29 cellular contexts compared by ENCODE assay signal in genomic region chr5:58198330-58198729, GRCh38.
"Had no signal": no experiment of that assay in that cellular context is flagged by ENCODE, and none has a peak within 500 bp of the region (broad histone marks: within the 10 kb centered on the region; RNA-seq: fewer than 3 reads in every experiment).

No MANE protein-coding gene starts in this region.

- H3K27ac ChIP-seq: adrenal gland, ascending aorta, brain microvascular endothelial cell, esophagus muscularis mucosa, gastroesophageal sphincter, heart right ventricle, hepatocyte, WERI-Rb-1 had no signal

- H2AFZ ChIP-seq: hepatocyte had no signal

- DNase-seq: activated B cell treated with CpG ODN at 0.5 μM for 24 hours; activated CD4-positive, alpha-beta memory T cell treated with anti-CD3 and anti-CD28 coated beads for 36 hours; activated CD4-positive, alpha-beta T cell treated with anti-CD3 and anti-CD28 coated beads, Interleukin-2, amount 10 ng/mL, durations not matched to agents 24 days and 14 days; activated CD8-positive, alpha-beta memory T cell treated with anti-CD3 and anti-CD28 coated beads, Interleukin-2, amount 10 ng/mL, durations not matched to agents 7 days and 5 days; activated CD8-positive, alpha-beta memory T cell treated with anti-CD3 and anti-CD28 coated beads, Interleukin-2, amount 50 U/mL, for 4 hours; activated CD8-positive, alpha-beta T cell treated with anti-CD3 and anti-CD28 coated beads, Interleukin-2, amount 10 ng/mL, durations not matched to agents 7 days and 5 days; activated effector memory CD4-positive, alpha-beta T cell treated with anti-CD3 and anti-CD28 coated beads, Interleukin-2, amount 50 U/mL, for 16 hours; activated naive CD4-positive, alpha-beta T cell treated with anti-CD3 and anti-CD28 coated beads for 36 hours; activated naive CD8-positive, alpha-beta T cell treated with anti-CD3 and anti-CD28 coated beads for 36 hours; activated naive CD8-positive, alpha-beta T cell treated with anti-CD3 and anti-CD28 coated beads, Interleukin-2, amount 50 U/mL, for 24 hours; activated T-cell treated with anti-CD3 and anti-CD28 coated beads, Interleukin-2, amount 50 U/mL, for 1 hour; activated T-cell treated with anti-CD3 and anti-CD28 coated beads, Interleukin-2, amount 50 U/mL, for 48 hours; adrenal gland; brain microvascular endothelial cell; cortex of kidney; dermis blood vessel endothelial cell; effector CD4-positive, alpha-beta T cell; effector memory CD8-positive, alpha-beta T cell; erythroblast; foreskin melanocyte; heart right ventricle; T-helper 17 cell; T1000; WERI-Rb-1 had no signal

- H3K27me3 ChIP-seq: adrenal gland, ascending aorta, brain microvascular endothelial cell, esophagus muscularis mucosa, gastroesophageal sphincter, heart right ventricle, hepatocyte had no signal

- H3K4me2 ChIP-seq: hepatocyte had no signal

- H3K4me3 ChIP-seq: adrenal gland, ascending aorta, esophagus muscularis mucosa, gastroesophageal sphincter, heart right ventricle, hepatocyte had no signal

- H3K4me1 ChIP-seq: adrenal gland, esophagus muscularis mucosa, gastroesophageal sphincter, heart right ventricle had no signal

- H3K79me2 ChIP-seq: hepatocyte had no signal

- ATAC-seq: activated CD4-positive, CD25-positive, alpha-beta regulatory T cell treated with anti-CD3 and anti-CD28 coated beads, Interleukin-2, amount 50 U/mL, for 24 hours; activated CD8-positive, alpha-beta memory T cell treated with anti-CD3 and anti-CD28 coated beads, Interleukin-2, amount 10 ng/mL, durations not matched to agents 7 days and 5 days; activated CD8-positive, alpha-beta T cell treated with anti-CD3 and anti-CD28 coated beads, Interleukin-2, amount 10 ng/mL, durations not matched to agents 7 days and 5 days; activated naive CD8-positive, alpha-beta T cell treated with anti-CD3 and anti-CD28 coated beads, Interleukin-2, amount 50 U/mL, for 24 hours; effector memory CD8-positive, alpha-beta T cell; gastroesophageal sphincter; heart right ventricle; T-helper 17 cell had no signal

- H3K9me3 ChIP-seq: adrenal gland, ascending aorta, esophagus muscularis mucosa had no signal

- H3K36me3 ChIP-seq: adrenal gland, ascending aorta, brain microvascular endothelial cell, esophagus muscularis mucosa, gastroesophageal sphincter, heart right ventricle, WERI-Rb-1 had no signal
